8 cellular contexts compared by ENCODE assay signal in genomic region chr2:232487385-232488096, GRCh38. TPM values are rescaled to one million over a fixed set of nuclear protein-coding genes. Genes with fewer than 3 reads are reported as not detected.
DNase-seq lines count a peak whose midpoint lies in the region; ATAC-seq and TF ChIP-seq lines count a peak whose summit lies in the region.

Gene ECEL1, minus strand, starts transcription at chr2:232487834. Its CDS starts 1,181 bp downstream, at chr2:232486653.

- POLR2A ChIA-PET in CD8-positive, alpha-beta memory T cell (lab: Charles Lee), result no interaction called here

- no peak for TF ChIP-seq POLR2A in esophagus squamous epithelium (IDR thresholded peaks at IDR 0.05)

- H3K27me3 Mint-ChIP-seq in CD8-positive, alpha-beta memory T cell, result peaks cover 23 to 53% of the 10 kb centered on the region in 2 donors
- H3K27me3 Mint-ChIP-seq in central memory CD8-positive, alpha-beta T cell, result peaks cover 67% of the 10 kb centered on the region

- WGBS in esophagus squamous epithelium, 2 donors, result no CpG with 5 or more reads among the region's 102 CpGs

- no peak for TF ChIP-seq CTCF in esophagus squamous epithelium (IDR thresholded peaks at IDR 0.05)

- no peaks in the 10 kb centered on the region for H3K36me3 Mint-ChIP-seq in CD8-positive, alpha-beta memory T cell
- peaks cover 2% of the 10 kb centered on the region for H3K36me3 Mint-ChIP-seq in central memory CD8-positive, alpha-beta T cell (ENCODE audit: insufficient read depth)

- intact Hi-C loops in esophagus squamous epithelium (cut with DNase I), result no loop called here

- H2AFZ ChIP-seq in neuron (ENCODE audit: low read depth, low read length), result no peak within 1 kb of the TSS

- H3K36me3 ChIP-seq in CD8-positive, alpha-beta memory T cell (ENCODE audit: insufficient read depth, low read length), result no peaks in the 10 kb centered on the region
- H3K36me3 ChIP-seq in HUES6 (ENCODE audit: control insufficient read depth, insufficient read depth, low read length), result no peaks in the 10 kb centered on the region
- no peaks in the 10 kb centered on the region for H3K36me3 ChIP-seq in neuron (ENCODE audit: insufficient read depth, low read length)
- no peaks in the 10 kb centered on the region for H3K36me3 ChIP-seq in esophagus squamous epithelium

- CTCF ChIA-PET in CD8-positive, alpha-beta memory T cell (lab: Charles Lee), result no interaction called here

- no peak for ATAC-seq in central memory CD8-positive, alpha-beta T cell (replicated peaks; ENCODE audit: extremely low read depth, poor library complexity, severe bottlenecking)
- no peak for ATAC-seq in GM19324 (IDR thresholded peaks at IDR 0.05; ENCODE audit: low FRiP score, unreplicated experiment)

- no peak within 1 kb of the TSS for H3K27ac ChIP-seq in CD8-positive, alpha-beta memory T cell (ENCODE audit: low read depth, low read length)
- H3K27ac ChIP-seq in HUES6 (ENCODE audit: low read depth, low read length) (no peak within 1 kb of the TSS), esophagus squamous epithelium (no peak within 1 kb of the TSS)

- no peaks in the 10 kb centered on the region for H3K4me1 ChIP-seq in CD8-positive, alpha-beta memory T cell (ENCODE audit: insufficient read depth, low read length)
- H3K4me1 ChIP-seq in HUES6 (ENCODE audit: control insufficient read depth, insufficient read depth, low read length), result peaks cover 20% of the 10 kb centered on the region
- peaks cover 2% of the 10 kb centered on the region for H3K4me1 ChIP-seq in neuron (ENCODE audit: insufficient read depth, low read length)
- H3K4me1 ChIP-seq in esophagus squamous epithelium, result peaks cover 8 to 31% (median 27%) of the 10 kb centered on the region in 3 donors

- H3K9me3 ChIP-seq in CD8-positive, alpha-beta memory T cell (ENCODE audit: low read length), result no peaks in the 10 kb centered on the region
- H3K9me3 ChIP-seq in HUES6 (ENCODE audit: control insufficient read depth, insufficient read depth, low read depth, low read length) (no peaks in the 10 kb centered on the region), neuron (ENCODE audit: low read length) (no peaks in the 10 kb centered on the region), esophagus squamous epithelium (no peaks in the 10 kb centered on the region)

- H3K27me3 ChIP-seq in CD8-positive, alpha-beta memory T cell (ENCODE audit: insufficient read depth, low read length, poor library complexity, severe bottlenecking), result no peaks in the 10 kb centered on the region
- H3K27me3 ChIP-seq in HUES6 (ENCODE audit: control insufficient read depth, insufficient read depth, low read length), result peaks cover 81% of the 10 kb centered on the region
- peaks cover 94% of the 10 kb centered on the region for H3K27me3 ChIP-seq in neuron (ENCODE audit: insufficient read depth, low read length)
- peaks cover 0 to 85% (median 14%) of the 10 kb centered on the region in 4 donors for H3K27me3 ChIP-seq in esophagus squamous epithelium

- H3K4me3 Mint-ChIP-seq in CD8-positive, alpha-beta memory T cell, result peak within 1 kb of the TSS in 5 of 7 donors; percentile 15 to 74 (median 64)
- peak within 1 kb of the TSS; percentile 71 for H3K4me3 Mint-ChIP-seq in central memory CD8-positive, alpha-beta T cell

- H3K9me3 Mint-ChIP-seq in CD8-positive, alpha-beta memory T cell, result no peaks in the 10 kb centered on the region
- H3K9me3 Mint-ChIP-seq in central memory CD8-positive, alpha-beta T cell, result no peaks in the 10 kb centered on the region

- H3K4me3 ChIP-seq in CD8-positive, alpha-beta memory T cell (ENCODE audit: low read length), result no peak within 1 kb of the TSS
- H3K4me3 ChIP-seq in HUES6 (ENCODE audit: low read depth, low read length) (peak within 1 kb of the TSS; percentile 67), neuron (ENCODE audit: low read length) (peak within 1 kb of the TSS; percentile 36), esophagus squamous epithelium (peak within 1 kb of the TSS in 2 of 4 donors; percentile 28 to 52)

- no peak for DNase-seq in CD8-positive, alpha-beta memory T cell
- DNase-seq in central memory CD8-positive, alpha-beta T cell (ENCODE audit: low spot score in 2 of 2), result no peak
- no peak for DNase-seq in esophagus squamous epithelium (lab: John Stamatoyannopoulos, UW)
- no peak for DNase-seq in HCEC 1CT
- DNase-seq in NCI-H2029 (lab: John Stamatoyannopoulos, UW), result no peak

- H3K27ac Mint-ChIP-seq in CD8-positive, alpha-beta memory T cell, result no peak within 1 kb of the TSS
- no peak within 1 kb of the TSS for H3K27ac Mint-ChIP-seq in central memory CD8-positive, alpha-beta T cell (ENCODE audit: low read depth)

- no peak within 1 kb of the TSS for H3K9ac ChIP-seq in HUES6 (ENCODE audit: low read length)

- H3K4me1 Mint-ChIP-seq in CD8-positive, alpha-beta memory T cell, result peaks cover 3 to 15% (median 5%) of the 10 kb centered on the region in 3 donors
- no peaks in the 10 kb centered on the region for H3K4me1 Mint-ChIP-seq in central memory CD8-positive, alpha-beta T cell

RNA-seq across cellular contexts. Expression of gene ECEL1, which starts in this region (rescaled TPM):
- total RNA-seq in CD8-positive, alpha-beta memory T cell, result not detected
- not detected for polyA plus RNA-seq in CD8-positive, alpha-beta memory T cell
- total RNA-seq in esophagus squamous epithelium, result under 1 TPM in 1 of 4 donors, not detected in 3; 0.19 TPM
